14 cellular contexts compared by ENCODE assay signal in genomic region chr22:31279821-31280496, GRCh38. TPM values are rescaled to one million over a fixed set of nuclear protein-coding genes. Genes with fewer than 3 reads are reported as not detected.
A peak's percentile ranks its signal among the peaks of the same experiment; 100 is the strongest.
DNase-seq lines count a peak whose midpoint lies in the region; ATAC-seq and TF ChIP-seq lines count a peak whose summit lies in the region.
"Had no signal": no experiment of that assay in that cellular context is flagged by ENCODE, and none has a peak within 500 bp of the region (broad histone marks: within the 10 kb centered on the region; RNA-seq: fewer than 3 reads in every experiment).

No MANE protein-coding gene starts in this region.

- no TSS peak for BruUV-seq in HCT116 (replicated peaks; lab: Mats Ljungman, UMichigan)

- no peak for TF ChIP-seq RAD21 in HCT116 (IDR thresholded peaks at IDR 0.05; ENCODE audit: low read depth)

- intact Hi-C loops in HCT116 (cut with micrococcal nuclease) = no loop called here
- intact Hi-C loops in mucosa of descending colon (cut with DNase I, micrococcal nuclease) = no loop called here

- no peaks in the 10 kb centered on the region for H3K79me2 ChIP-seq in HCT116 (ENCODE audit: insufficient read depth, low read length)

- H3K27ac Mint-ChIP-seq in activated naive CD8-positive, alpha-beta T cell treated with anti-CD3 and anti-CD28 coated beads, Interleukin-2, amount 50 U/mL, for 24 hours = peak overlapping the region; percentile 91

- H3K4me1 Mint-ChIP-seq in activated naive CD8-positive, alpha-beta T cell treated with anti-CD3 and anti-CD28 coated beads, Interleukin-2, amount 50 U/mL, for 24 hours = peaks cover 79% of the 10 kb centered on the region

- DNase-seq in HCT116 (ENCODE audit: low read depth, low spot score) = no peak
- no peak for DNase-seq in activated naive CD8-positive, alpha-beta T cell treated with anti-CD3 and anti-CD28 coated beads, Interleukin-2, amount 50 U/mL, for 24 hours
- DNase-seq in mucosa of descending colon = no peak
- DNase-seq in SHP77 treated with DMSO at 0.1 percent for 48 hours (lab: John Stamatoyannopoulos, UW) = no peak
- DNase-seq in omental fat pad (ENCODE audit: low spot score) = no peak
- DNase-seq: cerebellar nuclear complex, NCI-H1930, NCI-H748 treated with DMSO at 0.1 percent for 48 hours had no signal

- H3K4me3 Mint-ChIP-seq in activated naive CD8-positive, alpha-beta T cell treated with anti-CD3 and anti-CD28 coated beads, Interleukin-2, amount 50 U/mL, for 24 hours = no peak overlapping the region

- no peak overlapping the region for H2AFZ ChIP-seq in HCT116 (ENCODE audit: low read depth, low read length, poor library complexity, severe bottlenecking)

- H3K36me3 ChIP-seq in HCT116 (ENCODE audit: control insufficient read depth in 1 of 2, insufficient read depth in 2 of 2, low read length in 2 of 2) (peaks cover 5 to 6% of the 10 kb centered on the region in 2 experiments; a peak in 3 of 4 replicates), mucosa of descending colon (ENCODE audit: low read depth) (peaks cover 5% of the 10 kb centered on the region)
- H3K36me3 ChIP-seq: prostate gland had no signal

- 0 out of 2 replicates have a peak, but pooled peaks have one; percentile 46 for ATAC-seq in HCT116
- no peak for ATAC-seq in activated naive CD8-positive, alpha-beta T cell treated with anti-CD3 and anti-CD28 coated beads, Interleukin-2, amount 50 U/mL, for 24 hours
- peak; percentile 8 for ATAC-seq in mucosa of descending colon
- ATAC-seq in GM18868 (IDR thresholded peaks at IDR 0.05; ENCODE audit: unreplicated experiment) = no peak
- ATAC-seq in GM18517 (IDR thresholded peaks at IDR 0.05; ENCODE audit: unreplicated experiment) = no peak
- no peak for ATAC-seq in omental fat pad (ENCODE audit: low FRiP score)

- RAD21 ChIA-PET in HCT116 (lab: Charles Lee; ENCODE audit: low non-redundant PET in 1 of 2, low total read pairs in 2 of 2, uncharacterized antibody in 2 of 2, unreplicated experiment in 2 of 2) = no interaction called here

- H3K36me3 Mint-ChIP-seq in activated naive CD8-positive, alpha-beta T cell treated with anti-CD3 and anti-CD28 coated beads, Interleukin-2, amount 50 U/mL, for 24 hours (ENCODE audit: low read depth) = peaks cover 35% of the 10 kb centered on the region

- CTCF ChIA-PET in HCT116 (lab: Charles Lee) = no interaction called here

- no peaks in the 10 kb centered on the region for H3K27me3 ChIP-seq in HCT116 (ENCODE audit: insufficient read depth, low read length)
- H3K27me3 ChIP-seq: BLaER1 treated with 17β-estradiol and CSF1 and Interleukin-3, amounts not matched to agents 10 nM and 100 nM had no signal

- peaks cover 5 to 12% of the 10 kb centered on the region in 2 experiments; a peak in 3 of 4 replicates for H3K4me1 ChIP-seq in HCT116 (ENCODE audit: control insufficient read depth in 1 of 2, insufficient read depth in 2 of 2, low read length in 2 of 2)
- H3K4me1 ChIP-seq in mucosa of descending colon (ENCODE audit: low read depth) = peaks cover 3% of the 10 kb centered on the region
- H3K4me1 ChIP-seq: prostate gland had no signal

- no peaks in the 10 kb centered on the region for H3K9me3 ChIP-seq in HCT116 (ENCODE audit: control insufficient read depth in 1 of 2, insufficient read depth in 1 of 2, low read depth in 1 of 2, low read length in 2 of 2)
- no peaks in the 10 kb centered on the region for H3K9me3 ChIP-seq in mucosa of descending colon
- H3K9me3 ChIP-seq: BLaER1 treated with 17β-estradiol and CSF1 and Interleukin-3, amounts not matched to agents 10 nM and 100 nM; prostate gland had no signal

- H3K9me3 Mint-ChIP-seq in activated naive CD8-positive, alpha-beta T cell treated with anti-CD3 and anti-CD28 coated beads, Interleukin-2, amount 50 U/mL, for 24 hours = no peaks in the 10 kb centered on the region

- H3K4me2 ChIP-seq in HCT116 (ENCODE audit: low read length) = peak overlapping the region; percentile 48
- H3K4me2 ChIP-seq: BLaER1 treated with 17β-estradiol and CSF1 and Interleukin-3, amounts not matched to agents 10 nM and 100 nM; KMS-11 had no signal

- no peak for TF ChIP-seq POLR2A in HCT116 (IDR thresholded peaks at IDR 0.05; ENCODE audit: borderline replicate concordance, extremely low read depth, insufficient read depth, insufficient read length)

- no peak overlapping the region for H3K4me3 ChIP-seq in HCT116 (replicated peaks in 1 of 2; ENCODE audit: low read depth in 1 of 2, low read length in 2 of 2)
- no peak overlapping the region for H3K4me3 ChIP-seq in mucosa of descending colon
- H3K4me3 ChIP-seq: BLaER1 treated with 17β-estradiol and CSF1 and Interleukin-3, amounts not matched to agents 10 nM and 100 nM; prostate gland had no signal

- H3K9ac ChIP-seq in HCT116 (ENCODE audit: low read length) = no peak overlapping the region
- H3K9ac ChIP-seq: KMS-11 had no signal

- no peaks in the 10 kb centered on the region for H3K27me3 Mint-ChIP-seq in activated naive CD8-positive, alpha-beta T cell treated with anti-CD3 and anti-CD28 coated beads, Interleukin-2, amount 50 U/mL, for 24 hours

- no peaks in the 10 kb centered on the region for H4K20me1 ChIP-seq in HCT116 (ENCODE audit: insufficient read depth)

- POLR2A ChIA-PET in HCT116 (lab: Charles Lee) = interaction anchor here (0.6 kb wide), 1 partner anchor 9 kb away, joined by 7 read pairs; no protein-coding TSS in a partner anchor

- TF ChIP-seq CTCF in 22Rv1 (IDR thresholded peaks at IDR 0.05) (no peak), HCT116 (IDR thresholded peaks at IDR 0.05 in 2 of 3, conservative IDR thresholded peaks at IDR 0.05 in 1 of 3; ENCODE audit: borderline replicate concordance in 1 of 3, insufficient read depth in 1 of 3, low read depth in 2 of 3, low read length in 2 of 3) (no peak), mucosa of descending colon (IDR thresholded peaks at IDR 0.05) (no peak), omental fat pad (IDR thresholded peaks at IDR 0.05) (no peak)

- H3K9me2 ChIP-seq in HCT116 (ENCODE audit: insufficient read depth) = no peaks in the 10 kb centered on the region

- H3K27ac ChIP-seq in 22Rv1 = peak overlapping the region; percentile 44
- H3K27ac ChIP-seq in HCT116 (ENCODE audit: low read depth, low read length) = no peak overlapping the region
- H3K27ac ChIP-seq: BLaER1 treated with 17β-estradiol and CSF1 and Interleukin-3, amounts not matched to agents 10 nM and 100 nM; KMS-11; prostate gland had no signal

TF ChIP-seq in HCT116, 20 proteins besides CTCF, POLR2A, EP300 and RAD21 (continues in another document):
- TF ChIP-seq EGR1 (IDR thresholded peaks at IDR 0.05; ENCODE audit: low read depth) (no peak), REST (IDR thresholded peaks at IDR 0.05; ENCODE audit: low read depth) (no peak), FOSL1 (IDR thresholded peaks at IDR 0.05; ENCODE audit: low read depth) (no peak), CEBPB (IDR thresholded peaks at IDR 0.05; ENCODE audit: low read depth) (no peak), CBX3 (IDR thresholded peaks at IDR 0.05; ENCODE audit: low read depth) (no peak), SIN3A (IDR thresholded peaks at IDR 0.05; ENCODE audit: low read depth) (no peak), ZBTB33 (IDR thresholded peaks at IDR 0.05; ENCODE audit: extremely low read depth, insufficient replicate concordance, low read length) (no peak), TCF7L2 (IDR thresholded peaks at IDR 0.05; ENCODE audit: borderline replicate concordance, extremely low read depth, insufficient read depth, insufficient read length) (no peak), ELF1 (IDR thresholded peaks at IDR 0.05; ENCODE audit: borderline replicate concordance, low read depth) (no peak), MAX (IDR thresholded peaks at IDR 0.05) (no peak)

RNA-seq across cellular contexts. Expression of gene PIK3IP1, which starts 12.3 kb away (rescaled TPM):
- 1.6 TPM for total RNA-seq in HCT116 (2021; ENCODE audit: unreplicated experiment)
- 1.2 and 1.5 TPM in 2 replicates for polyA plus RNA-seq in HCT116 (2012)
- total RNA-seq in mucosa of descending colon = 10 to 100 TPM; 17.1 to 24.7 (median 22.8) TPM
- 10 to 100 TPM; 32.8 to 61.2 (median 47.1) TPM for total RNA-seq in omental fat pad

Comparison
In these comparisons a context has a peak if more than half of its experiments do, and no peak if none do; other contexts are left out.
1. ATAC-seq: peak in HCT116 (single experiment) and mucosa of descending colon (single experiment); none in activated naive CD8-positive, alpha-beta T cell treated with anti-CD3 and anti-CD28 coated beads, Interleukin-2, amount 50 U/mL, for 24 hours (single experiment), GM18868 (single experiment), GM18517 (single experiment) and omental fat pad (single experiment).